Comparison of ENCODE assay signal across 8 cellular contexts in genomic region chr7:67976490-67976889, GRCh38.
"Had no signal": no experiment of that assay in that cellular context is flagged by ENCODE, and none has a peak within 500 bp of the region (broad histone marks: within the 10 kb centered on the region; RNA-seq: fewer than 3 reads in every experiment).

No MANE protein-coding gene starts in this region.

- H3K4me3 ChIP-seq: GM12878 had no signal

- FAIRE-seq: G401.6, GM12878, GM12891, GM12892, GM18507, GM19239 had no signal

- DNase-seq: GDM1, GF-D8 had no signal

- ATAC-seq: GM12878 had no signal
